ENCODE assay signal across 1 cellular context in the genomic region with DNA sequence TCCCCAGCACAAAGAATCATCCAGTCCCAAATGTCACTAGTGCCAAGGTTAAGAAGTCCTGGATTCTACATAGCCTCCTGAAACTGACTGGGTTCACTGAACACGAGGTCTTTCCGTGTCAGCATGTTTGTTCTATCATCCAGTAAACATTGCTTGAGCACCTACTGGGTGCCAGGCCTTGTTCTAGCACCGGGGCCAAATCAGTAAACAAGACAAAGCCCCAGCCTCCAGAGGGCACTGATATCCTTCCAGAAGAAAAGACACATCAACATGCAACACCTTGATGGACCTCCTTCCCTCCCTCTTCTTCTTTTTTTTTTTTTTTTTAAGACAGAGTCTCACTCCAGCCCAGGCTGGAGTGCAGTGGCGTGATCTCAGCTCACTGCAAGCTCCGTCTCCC.
TF ChIP-seq lines count a peak whose summit lies in the region.

No MANE protein-coding gene starts in this region.

TF ChIP-seq in H1, 55 proteins besides CTCF, POLR2A, EP300 and RAD21:
- no peak for TF ChIP-seq SP1 (IDR thresholded peaks at IDR 0.05; ENCODE audit: low read depth, low read length)
- TF ChIP-seq NRF1 (IDR thresholded peaks at IDR 0.05; ENCODE audit: low read depth, low read length), result no peak
- no peak for TF ChIP-seq TAF7 (optimal IDR thresholded peaks at IDR 0.05; ENCODE audit: borderline replicate concordance, low read depth, low read length)
- no peak for TF ChIP-seq SRF (IDR thresholded peaks at IDR 0.05; ENCODE audit: low read depth, low read length)
- no peak for TF ChIP-seq PHF8 (conservative IDR thresholded peaks at IDR 0.05; ENCODE audit: low read depth, low read length)
- no peak for TF ChIP-seq SUZ12 (IDR thresholded peaks at IDR 0.05; ENCODE audit: low read length)
- TF ChIP-seq, protein P1, sequence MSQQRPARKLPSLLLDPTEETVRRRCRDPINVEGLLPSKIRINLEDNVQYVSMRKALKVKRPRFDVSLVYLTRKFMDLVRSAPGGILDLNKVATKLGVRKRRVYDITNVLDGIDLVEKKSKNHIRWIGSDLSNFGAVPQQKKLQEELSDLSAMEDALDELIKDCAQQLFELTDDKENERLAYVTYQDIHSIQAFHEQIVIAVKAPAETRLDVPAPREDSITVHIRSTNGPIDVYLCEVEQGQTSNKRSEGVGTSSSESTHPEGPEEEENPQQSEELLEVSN (IDR thresholded peaks at IDR 0.05), result no peak
- no peak for TF ChIP-seq SP4 (IDR thresholded peaks at IDR 0.05; ENCODE audit: low read length)
- TF ChIP-seq CBX5 (IDR thresholded peaks at IDR 0.05; ENCODE audit: low read depth, low read length), result no peak
- TF ChIP-seq RXRA (IDR thresholded peaks at IDR 0.05; ENCODE audit: insufficient read depth, low read depth, low read length), result no peak
- TF ChIP-seq BRCA1 (IDR thresholded peaks at IDR 0.05; ENCODE audit: low read depth, low read length), result no peak
- no peak for TF ChIP-seq RNF2 (IDR thresholded peaks at IDR 0.05; ENCODE audit: borderline replicate concordance, low read depth, low read length, missing control alignments, poor library complexity, severe bottlenecking)
- TF ChIP-seq SIRT6 (IDR thresholded peaks at IDR 0.05; ENCODE audit: low read length), result no peak
- TF ChIP-seq TBP (IDR thresholded peaks at IDR 0.05; ENCODE audit: low read depth, low read length), result no peak
- TF ChIP-seq USF2 (IDR thresholded peaks at IDR 0.05; ENCODE audit: low read length), result no peak
- TF ChIP-seq SAP30 (IDR thresholded peaks at IDR 0.05; ENCODE audit: insufficient read depth, insufficient replicate concordance, low read length), result no peak
- no peak for TF ChIP-seq GABPA (IDR thresholded peaks at IDR 0.05; ENCODE audit: borderline replicate concordance, insufficient read depth, low read length)
- TF ChIP-seq ASH2L (IDR thresholded peaks at IDR 0.05; ENCODE audit: low read length), result no peak
